ENCODE assay signal across 27 cellular contexts in the genomic region with DNA sequence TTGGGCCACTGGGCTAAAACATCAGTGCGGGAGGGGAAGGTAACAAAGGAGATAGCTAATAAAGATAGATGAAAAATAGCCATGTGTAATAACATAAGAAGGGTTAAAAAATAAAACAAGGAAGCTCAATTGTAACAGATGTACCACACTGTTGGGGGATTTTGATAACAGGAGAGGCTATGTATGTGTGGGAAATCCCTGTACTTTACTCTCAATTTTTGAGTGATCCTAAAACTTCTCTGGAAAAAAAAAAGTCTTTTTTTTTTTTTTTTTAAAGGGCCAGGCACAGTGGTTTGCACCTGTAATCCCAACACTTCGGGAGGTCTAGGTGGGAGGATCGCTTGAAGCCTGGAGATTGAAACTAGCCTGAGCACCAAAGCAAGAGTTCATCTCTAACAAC. TPM values are rescaled to one million over a fixed set of nuclear protein-coding genes. Genes with fewer than 3 reads are reported as not detected.
DNase-seq lines count a peak whose midpoint lies in the region; ATAC-seq, FAIRE-seq and TF ChIP-seq lines count a peak whose summit lies in the region.
"Had no signal": no experiment of that assay in that cellular context is flagged by ENCODE, and none has a peak within 500 bp of the region (broad histone marks: within the 10 kb centered on the region; RNA-seq: fewer than 3 reads in every experiment).

No MANE protein-coding gene starts in this region.

- CTCF ChIA-PET in H1 (lab: Charles Lee; ENCODE audit: partially characterized antibody), result no interaction called here

- peak overlapping the region; percentile 41 to 49 for H3K4me3 Mint-ChIP-seq in stimulated activated naive B cell treated with anti-CD40 and anti-IgM and Interleukin-4, amounts not matched to agents 10 μg/mL and 1 μg/mL and 100 μg/mL, for 72 hours

- no peaks in the 10 kb centered on the region for H3K9me3 Mint-ChIP-seq in stimulated activated naive B cell treated with anti-CD40 and anti-IgM and Interleukin-4, amounts not matched to agents 10 μg/mL and 1 μg/mL and 100 μg/mL, for 72 hours
- H3K9me3 Mint-ChIP-seq: activated naive CD8-positive, alpha-beta T cell treated with anti-CD3 and anti-CD28 coated beads, Interleukin-2, amount 50 U/mL, for 24 hours; CD4-positive, alpha-beta memory T cell; naive B cell had no signal

- no peak overlapping the region for H3K56ac ChIP-seq in H1 (replicated peaks; ENCODE audit: insufficient read length, low read depth, low read length)

- POLR2A ChIA-PET in H1 (lab: Charles Lee; ENCODE audit: partially characterized antibody), result no interaction called here

- H4K20me1 ChIP-seq in DOHH2 (ENCODE audit: control insufficient read depth, insufficient read depth, low read depth, low read length), result no peaks in the 10 kb centered on the region
- H4K20me1 ChIP-seq in Karpas-422 (ENCODE audit: insufficient read depth, low read depth, low read length), result no peaks in the 10 kb centered on the region
- H4K20me1 ChIP-seq in H1 (replicated peaks in 1 of 2; ENCODE audit: control insufficient read depth in 1 of 2, insufficient read depth in 2 of 2, low read length in 2 of 2), result peaks cover 0 to 2% of the 10 kb centered on the region in 2 experiments

- H2AK5ac ChIP-seq in H1 (ENCODE audit: low read depth, low read length), result no peak overlapping the region

- WGBS in H1 (ENCODE audit: extremely low coverage in 1 of 2, insufficient coverage in 1 of 2, insufficient read length in 1 of 2, insufficient replicate concordance in 2 of 2, low coverage in 1 of 2, low lambda C conversion rate in 2 of 2, missing lambda C conversion rate in 1 of 2), 2 experiments, result 98% methylated on average over 3 of the region's 3 CpGs; no CpG with 5 or more reads in 1 of the 2 experiments

- DNase-seq in Karpas-422, result no peak
- DNase-seq in H1 (ENCODE audit: low read depth in 1 of 2, low spot score in 2 of 2), result no peak
- DNase-seq in stimulated activated naive B cell treated with anti-CD40 and anti-IgM and Interleukin-4, amounts not matched to agents 10 μg/mL and 1 μg/mL and 100 μg/mL, for 72 hours, result no peak
- DNase-seq in DMS 273 treated with DMSO at 0.1 percent for 48 hours (lab: John Stamatoyannopoulos, UW), result no peak
- no peak for DNase-seq in NCI-H510A treated with DMSO at 0.1 percent for 48 hours (lab: John Stamatoyannopoulos, UW)
- DNase-seq: activated CD4-positive, CD25-positive, alpha-beta regulatory T cell treated with anti-CD3 and anti-CD28 coated beads, Interleukin-2, amount 50 U/mL, for 72 hours; activated gamma-delta T cell treated with Interleukin-2 at 50 U/mL for 16 hours; activated naive CD8-positive, alpha-beta T cell treated with anti-CD3 and anti-CD28 coated beads, Interleukin-2, amount 50 U/mL, for 24 hours; activated T-cell treated with anti-CD3 and anti-CD28 coated beads for 4 hours; CD4-positive, alpha-beta memory T cell; KBM-7; left ventricle myocardium superior; MG63; naive B cell; NCI-H2029 treated with DMSO at 0.1 percent for 48 hours; NCI-H226; NCI-H748 treated with DMSO at 0.1 percent for 48 hours; RPMI8226; stimulated activated CD4-positive, alpha-beta T cell treated with anti-CD3 and anti-CD28 coated beads, Interleukin-2, amount 100 ng/mL, for 24 hours; upper lobe of right lung had no signal

- H3K36me3 ChIP-seq in DOHH2 (ENCODE audit: control insufficient read depth, low read length) (peaks cover 29% of the 10 kb centered on the region), Karpas-422 (ENCODE audit: insufficient read depth, low read length) (peaks cover 14% of the 10 kb centered on the region), H1 (ENCODE audit: control insufficient read depth in 2 of 4, insufficient read depth in 4 of 4, low read length in 3 of 4) (no peaks in the 10 kb centered on the region; a peak in 1 of 8 replicates)
- H3K36me3 ChIP-seq: gastroesophageal sphincter, MG63, upper lobe of right lung had no signal

- H3K9ac ChIP-seq in Karpas-422 (ENCODE audit: low read length) (no peak overlapping the region), H1 (replicated peaks in 1 of 4; ENCODE audit: extremely low read depth in 1 of 4, low read depth in 3 of 4, low read length in 3 of 4) (no peak overlapping the region; a peak in 1 of 7 replicates)

- H4K91ac ChIP-seq in H1 (replicated peaks; ENCODE audit: insufficient read length, low read length), result no peak overlapping the region

- H2BK5ac ChIP-seq in H1 (ENCODE audit: low read depth, low read length), result no peak overlapping the region

- no peak overlapping the region for H2BK20ac ChIP-seq in H1 (ENCODE audit: low read length)

- H3K27ac ChIP-seq in DOHH2 (ENCODE audit: low read depth, low read length) (peak overlapping the region; percentile 86), Karpas-422 (ENCODE audit: low read length) (peak overlapping the region; percentile 97; the same call in 1 of the 2 replicates), H1 (ENCODE audit: low read depth, low read length) (no peak overlapping the region)
- H3K27ac ChIP-seq: gastroesophageal sphincter, upper lobe of right lung had no signal

- TF ChIP-seq POLR2A in H1 (IDR thresholded peaks at IDR 0.05; ENCODE audit: control extremely low read depth in 1 of 2, low read depth in 2 of 2, low read length in 2 of 2), result no peak

- H3K4me3 ChIP-seq in DOHH2 (ENCODE audit: low read length) (peak overlapping the region; percentile 71), Karpas-422 (ENCODE audit: low read length) (no peak overlapping the region), H1 (ENCODE audit: extremely low read depth in 1 of 4, insufficient read depth in 2 of 4, low read depth in 3 of 4, low read length in 4 of 4) (no peak overlapping the region)
- H3K4me3 ChIP-seq: gastroesophageal sphincter, HAP-1, MG63, upper lobe of right lung had no signal

- no peak overlapping the region for H3K23ac ChIP-seq in H1 (ENCODE audit: insufficient read length)

- H2AFZ ChIP-seq in Karpas-422 (ENCODE audit: low read length) (no peak overlapping the region), H1 (ENCODE audit: low read length) (no peak overlapping the region)

- H2BK120ac ChIP-seq in H1 (replicated peaks; ENCODE audit: low read depth, low read length), result no peak overlapping the region

- H3K9me2 ChIP-seq in DOHH2 (replicated peaks; ENCODE audit: control insufficient read depth, low read length) (no peaks in the 10 kb centered on the region), Karpas-422 (replicated peaks; ENCODE audit: insufficient read depth, low read length) (no peaks in the 10 kb centered on the region)

- H3F3A ChIP-seq in DOHH2 (ENCODE audit: control insufficient read depth, insufficient read depth), result peaks cover 24% of the 10 kb centered on the region

- H3K27me3 ChIP-seq in DOHH2 (ENCODE audit: control insufficient read depth, low read length), result no peaks in the 10 kb centered on the region
- H3K27me3 ChIP-seq in Karpas-422 (ENCODE audit: low read length), result no peaks in the 10 kb centered on the region
- no peaks in the 10 kb centered on the region; a peak in 1 of 7 replicates for H3K27me3 ChIP-seq in H1 (replicated peaks in 1 of 4; ENCODE audit: control insufficient read depth in 3 of 4, extremely low read depth in 1 of 4, insufficient read depth in 3 of 4, low read length in 3 of 4)
- H3K27me3 ChIP-seq: gastroesophageal sphincter, upper lobe of right lung had no signal

- H3K36me3 Mint-ChIP-seq in stimulated activated naive B cell treated with anti-CD40 and anti-IgM and Interleukin-4, amounts not matched to agents 10 μg/mL and 1 μg/mL and 100 μg/mL, for 72 hours, result peaks cover 9 to 14% of the 10 kb centered on the region in 2 donors
- H3K36me3 Mint-ChIP-seq: naive B cell had no signal

- H3K4ac ChIP-seq in H1 (replicated peaks; ENCODE audit: insufficient read length, low read depth, low read length), result peak overlapping the region; percentile 13

- H3K23me2 ChIP-seq in H1 (ENCODE audit: low read depth, low read length), result peaks cover 8% of the 10 kb centered on the region

- no peak overlapping the region for H4K5ac ChIP-seq in H1 (ENCODE audit: insufficient read length, low read depth, low read length)

- peaks cover 50 to 77% of the 10 kb centered on the region in 2 donors for H3K4me1 Mint-ChIP-seq in stimulated activated naive B cell treated with anti-CD40 and anti-IgM and Interleukin-4, amounts not matched to agents 10 μg/mL and 1 μg/mL and 100 μg/mL, for 72 hours

- ATAC-seq in stimulated activated naive B cell treated with anti-CD40 and anti-IgM and Interleukin-4, amounts not matched to agents 10 μg/mL and 1 μg/mL and 100 μg/mL, for 72 hours (replicated peaks), result no peak
- ATAC-seq in GM18520 (IDR thresholded peaks at IDR 0.05; ENCODE audit: unreplicated experiment), result no peak
- ATAC-seq: activated naive CD8-positive, alpha-beta T cell treated with anti-CD3 and anti-CD28 coated beads, Interleukin-2, amount 50 U/mL, for 24 hours; gastroesophageal sphincter; left ventricle myocardium superior; upper lobe of right lung had no signal

- no peak for TF ChIP-seq CTCF in DOHH2 (IDR thresholded peaks at IDR 0.05; ENCODE audit: low read depth, low read length, poor library complexity, severe bottlenecking)
- no peak for TF ChIP-seq CTCF in H1 (IDR thresholded peaks at IDR 0.05; ENCODE audit: control extremely low read depth in 1 of 3, insufficient read depth in 1 of 3, low read depth in 1 of 3, low read length in 3 of 3)

- no peak overlapping the region for H2BK15ac ChIP-seq in H1 (ENCODE audit: low read length)

- H3K79me2 ChIP-seq in DOHH2 (ENCODE audit: control insufficient read depth, low read length) (peaks cover 32% of the 10 kb centered on the region), Karpas-422 (ENCODE audit: low read length) (peaks cover 31% of the 10 kb centered on the region), H1 (ENCODE audit: control insufficient read depth in 1 of 2, insufficient read depth in 2 of 2, low read length in 2 of 2) (peaks cover 13 to 25% of the 10 kb centered on the region in 2 experiments)

- FAIRE-seq in H1 (lab: Jason Lieb, UNC), result no peak
- FAIRE-seq: endothelial cell of umbilical vein, islet of Langerhans, TTC549 had no signal

- no peak overlapping the region for H3K18ac ChIP-seq in H1 (ENCODE audit: extremely low read depth, low read length)

- TF ChIP-seq RAD21 in H1 (IDR thresholded peaks at IDR 0.05 in 1 of 2, conservative IDR thresholded peaks at IDR 0.05 in 1 of 2; ENCODE audit: low read depth in 2 of 2, low read length in 2 of 2), result no peak

- H3K4me2 ChIP-seq in DOHH2 (ENCODE audit: low read length) (peak overlapping the region; percentile 75), Karpas-422 (ENCODE audit: low read depth, low read length, poor library complexity, severe bottlenecking) (no peak overlapping the region), H1 (ENCODE audit: insufficient read depth in 1 of 2, low read depth in 2 of 2, low read length in 2 of 2) (no peak overlapping the region)

- peak overlapping the region; percentile 80 for H3K27ac Mint-ChIP-seq in stimulated activated naive B cell treated with anti-CD40 and anti-IgM and Interleukin-4, amounts not matched to agents 10 μg/mL and 1 μg/mL and 100 μg/mL, for 72 hours
- H3K27ac Mint-ChIP-seq: activated naive CD8-positive, alpha-beta T cell treated with anti-CD3 and anti-CD28 coated beads, Interleukin-2, amount 50 U/mL, for 24 hours had no signal

- peaks cover 79% of the 10 kb centered on the region for H3K4me1 ChIP-seq in DOHH2 (ENCODE audit: control insufficient read depth, low read length)
- peaks cover 77% of the 10 kb centered on the region for H3K4me1 ChIP-seq in Karpas-422 (ENCODE audit: low read length)
- peaks cover 3 to 7% (median 5%) of the 10 kb centered on the region in 4 experiments; a peak in 5 of 7 replicates for H3K4me1 ChIP-seq in H1 (replicated peaks in 1 of 4; ENCODE audit: control insufficient read depth in 3 of 4, insufficient read depth in 4 of 4, low read length in 3 of 4)

- no peaks in the 10 kb centered on the region for H3K9me3 ChIP-seq in DOHH2 (ENCODE audit: control insufficient read depth, insufficient read depth, low read length)
- H3K9me3 ChIP-seq in Karpas-422 (ENCODE audit: low read length), result no peaks in the 10 kb centered on the region
- H3K9me3 ChIP-seq in H1 (ENCODE audit: insufficient read depth in 2 of 2, low read depth in 1 of 2, low read length in 1 of 2), result no peaks in the 10 kb centered on the region
- H3K9me3 ChIP-seq: gastroesophageal sphincter, HAP-1, MG63, upper lobe of right lung had no signal

- H3K14ac ChIP-seq in H1 (ENCODE audit: insufficient read length), result no peak overlapping the region

- peaks cover 2% of the 10 kb centered on the region; the same call in 1 of the 2 replicates for H3K79me1 ChIP-seq in H1 (ENCODE audit: low read depth, low read length)

- H4K8ac ChIP-seq in H1 (ENCODE audit: extremely low read depth, insufficient read depth, low read length), result no peak overlapping the region

- no peak for TF ChIP-seq EP300 in H1 (IDR thresholded peaks at IDR 0.05; ENCODE audit: borderline replicate concordance in 1 of 2, low read depth in 2 of 2, low read length in 2 of 2)

- peaks cover 0 to 3% of the 10 kb centered on the region in 2 donors for H3K27me3 Mint-ChIP-seq in stimulated activated naive B cell treated with anti-CD40 and anti-IgM and Interleukin-4, amounts not matched to agents 10 μg/mL and 1 μg/mL and 100 μg/mL, for 72 hours

- no peak overlapping the region for H2BK12ac ChIP-seq in H1 (ENCODE audit: low read depth, low read length)

RNA-seq across cellular contexts. Expression of gene MMD, which starts 1.9 kb away (rescaled TPM):
- total RNA-seq in Karpas-422 (2014; rRNA removed; shearing (Covaris generic); ENCODE audit: low replicate concordance), result 43.7 and 73.6 TPM in 2 replicates
- total RNA-seq in H1 (2021; fragmentation: NEBNext Ultra II Directional; extraction: Animal tissue kit (Norgen Biotek cat#: 25700)), result 34.0 and 37.8 TPM in 2 replicates
- polyA plus RNA-seq in H1 (2011; rRNA removed), result 22.1 and 28.2 TPM in 2 replicates
- 23.4 TPM for polyA plus RNA-seq in H1 (2011; cell fraction: cytosol; rRNA removed)
- 22.0 TPM for polyA plus RNA-seq in H1 (2011; cell fraction: nucleus; rRNA removed)
- 18.6 to 24.4 TPM (median 22.7 TPM) in 4 replicates for polyA plus RNA-seq in H1 (2012, experiment 1 of 2)
- 5.0 TPM for polyA plus RNA-seq in H1 (2012, experiment 2 of 2)
- 29.4 TPM for polyA plus RNA-seq in H1 (2013, experiment 1 of 2)
- 32.1 TPM for polyA plus RNA-seq in H1 (2013, experiment 2 of 2)
- 19.3 and 23.3 TPM in 2 replicates for polyA minus RNA-seq in H1 (2011; rRNA and poly(A)+ RNA removed)
- polyA minus RNA-seq in H1 (2011; cell fraction: cytosol; rRNA and poly(A)+ RNA removed), result 9.0 TPM
- 20.8 TPM for polyA minus RNA-seq in H1 (2011; cell fraction: nucleus; rRNA and poly(A)+ RNA removed)
